In genomic region chr22:50620861-50621490, GRCh38 we compare ENCODE assay signal across 7 cellular contexts. TPM values are rescaled to one million over a fixed set of nuclear protein-coding genes. Genes with fewer than 3 reads are reported as not detected.
DNase-seq lines count a peak whose midpoint lies in the region; ATAC-seq and TF ChIP-seq lines count a peak whose summit lies in the region.

No MANE protein-coding gene starts in this region.

- peak; percentile 18 for ATAC-seq in GM19025 (IDR thresholded peaks at IDR 0.05; ENCODE audit: low read depth, unreplicated experiment)
- peak; percentile 17 for ATAC-seq in HG03196 (IDR thresholded peaks at IDR 0.05; ENCODE audit: unreplicated experiment)

- intact Hi-C loops in prostate gland (cut with DNase I) = no loop called here
- intact Hi-C loops in uterus (cut with DNase I; ENCODE audit: low total_unique reads) = no loop called here

- DNase-seq in effector memory CD4-positive, alpha-beta T cell = peak; percentile 40 to 66 (median 54)
- no peak for DNase-seq in prostate gland (ENCODE audit: low spot score)
- DNase-seq in uterus = no peak
- DNase-seq in NCI-H774 (lab: John Stamatoyannopoulos, UW) = no peak

- H3K9me3 ChIP-seq in effector memory CD4-positive, alpha-beta T cell (ENCODE audit: control insufficient read depth, low read length) = no peaks in the 10 kb centered on the region
- no peaks in the 10 kb centered on the region for H3K9me3 ChIP-seq in prostate gland
- H3K9me3 ChIP-seq in uterus = no peaks in the 10 kb centered on the region

- WGBS in prostate gland = 25% methylated on average over 22 of the region's 22 CpGs

- peak overlapping the region; percentile 51 for H3K4me3 ChIP-seq in effector memory CD4-positive, alpha-beta T cell (ENCODE audit: insufficient read depth, low read depth, low read length, poor library complexity, severe bottlenecking)
- H3K4me3 ChIP-seq in prostate gland (peak overlapping the region; percentile 2 to 18), uterus (no peak overlapping the region)

- peaks cover 12% of the 10 kb centered on the region for H3K36me3 ChIP-seq in effector memory CD4-positive, alpha-beta T cell (ENCODE audit: control insufficient read depth, insufficient read depth, low read length)
- no peaks in the 10 kb centered on the region for H3K36me3 ChIP-seq in prostate gland
- H3K36me3 ChIP-seq in uterus = no peaks in the 10 kb centered on the region

- no peaks in the 10 kb centered on the region for H3K27me3 ChIP-seq in effector memory CD4-positive, alpha-beta T cell (replicated peaks; ENCODE audit: control insufficient read depth, insufficient read depth, low read length, poor library complexity, severe bottlenecking)
- H3K27me3 ChIP-seq in prostate gland (replicated peaks; ENCODE audit: insufficient read depth) = no peaks in the 10 kb centered on the region
- H3K27me3 ChIP-seq in uterus = no peaks in the 10 kb centered on the region

- TF ChIP-seq CTCF in VCaP (conservative IDR thresholded peaks at IDR 0.05) (no peak), prostate gland (IDR thresholded peaks at IDR 0.05) (no peak), uterus (IDR thresholded peaks at IDR 0.05) (no peak)

- H3K27ac ChIP-seq in VCaP (peak overlapping the region; percentile 47), prostate gland (peak overlapping the region; percentile 78 to 83), uterus (no peak overlapping the region)
- H3K27ac ChIP-seq in effector memory CD4-positive, alpha-beta T cell (ENCODE audit: insufficient read depth, low read length, poor library complexity, severe bottlenecking) = peak overlapping the region; percentile 90

- TF ChIP-seq POLR2A in prostate gland (IDR thresholded peaks at IDR 0.05) = no peak
- TF ChIP-seq POLR2A in uterus (IDR thresholded peaks at IDR 0.05) = no peak

- peaks cover 25% of the 10 kb centered on the region for H3K4me1 ChIP-seq in effector memory CD4-positive, alpha-beta T cell (ENCODE audit: control insufficient read depth, insufficient read depth, low read length, poor library complexity, severe bottlenecking)
- peaks cover 6% of the 10 kb centered on the region for H3K4me1 ChIP-seq in prostate gland (replicated peaks)
- H3K4me1 ChIP-seq in uterus = peaks cover 0 to 4% of the 10 kb centered on the region in 2 donors

RNA-seq across cellular contexts. Expression of gene ARSA, which starts 7.0 kb away (rescaled TPM):
- 10 to 100 TPM; 60.7 to 81.7 TPM for total RNA-seq in prostate gland
- total RNA-seq in uterus = 10 to 100 TPM in 2 of 4 donors, 1 to 10 TPM in 2; 5.3 to 41.6 (median 10.6) TPM

RNA-seq across cellular contexts. Expression of gene MAPK8IP2, which starts 20.4 kb away (rescaled TPM):
- 10 to 100 TPM in 1 of 2 donors, 1 to 10 TPM in 1; 5.1 to 23.6 TPM for total RNA-seq in prostate gland
- 1 to 10 TPM in 3 of 4 donors, not detected in 1; 1.7 to 6.1 (median 5.2) TPM for total RNA-seq in uterus

RNA-seq across cellular contexts. Expression of gene CHKB, which starts 38.3 kb away (rescaled TPM):
- total RNA-seq in prostate gland (100 to 1,000 TPM in 1 of 2 donors, 10 to 100 TPM in 1; 52.1 to 112 TPM), uterus (10 to 100 TPM; 13.5 to 75.6 (median 55.2) TPM)

RNA-seq across cellular contexts. Expression of gene CPT1B, which starts 42.7 kb away (rescaled TPM):
- total RNA-seq in prostate gland (10 to 100 TPM; 13.1 to 31.4 TPM), uterus (10 to 100 TPM in 1 of 4 donors, 1 to 10 TPM in 1, under 1 TPM in 1, not detected in 1; 0.51 to 10.4 (median 7.2) TPM)

RNA-seq across cellular contexts. Expression of gene SHANK3, which starts 51.6 kb away (rescaled TPM):
- total RNA-seq in prostate gland = 10 to 100 TPM in 1 of 2 donors, 1 to 10 TPM in 1; 9.1 to 18.3 TPM
- 100 to 1,000 TPM in 1 of 4 donors, 10 to 100 TPM in 2, 1 to 10 TPM in 1; 8.6 to 101 (median 16.9) TPM for total RNA-seq in uterus

Comparison
In these comparisons a context has a peak if more than half of its experiments do, and no peak if none do; other contexts are left out.
1. H3K27ac ChIP-seq: peak in VCaP (single experiment), effector memory CD4-positive, alpha-beta T cell (single experiment) and prostate gland (2 of 2); none in uterus (0 of 2).
2. DNase-seq: peak in effector memory CD4-positive, alpha-beta T cell (3 of 3); none in prostate gland (single experiment), uterus (0 of 2) and NCI-H774 (single experiment).
3. H3K4me3 ChIP-seq: peak in effector memory CD4-positive, alpha-beta T cell (single experiment) and prostate gland (2 of 2); none in uterus (0 of 2).